ENCODE assay signal across 33 cellular contexts in the genomic region with DNA sequence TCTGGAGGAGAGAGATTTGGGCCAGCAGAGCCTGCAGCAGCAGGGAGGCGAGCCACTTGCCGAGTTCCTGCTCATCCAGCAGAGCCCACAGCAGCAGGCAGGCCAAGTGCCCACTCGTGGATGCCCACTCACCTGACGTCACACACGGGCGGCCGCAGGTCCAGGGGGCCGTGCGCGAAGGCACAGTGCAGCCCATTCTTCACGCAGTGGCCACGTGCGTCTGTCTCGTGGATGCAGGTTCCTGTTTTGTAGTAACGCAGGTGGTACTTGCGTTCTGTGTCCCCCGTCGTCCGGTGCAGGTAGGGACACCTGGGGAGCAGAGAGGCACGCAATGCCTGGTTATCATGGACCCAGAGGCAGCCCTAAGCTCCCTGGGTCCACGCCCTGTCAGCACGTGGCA. TPM values are rescaled to one million over a fixed set of nuclear protein-coding genes. Genes with fewer than 3 reads are reported as not detected.
"Had no signal": no experiment of that assay in that cellular context is flagged by ENCODE, and none has a peak within 500 bp of the region (broad histone marks: within the 10 kb centered on the region; RNA-seq: fewer than 3 reads in every experiment).

No MANE protein-coding gene starts in this region.

- H3K27me3 Mint-ChIP-seq: activated CD4-positive, alpha-beta memory T cell treated with anti-CD3 and anti-CD28 coated beads for 36 hours; activated CD4-positive, alpha-beta T cell treated with anti-CD3 and anti-CD28 coated beads for 36 hours; activated CD4-positive, alpha-beta T cell treated with anti-CD3 and anti-CD28 coated beads, Interleukin-2, amount 10 ng/mL, durations not matched to agents 24 days and 14 days; activated CD8-positive, alpha-beta memory T cell treated with anti-CD3 and anti-CD28 coated beads, Interleukin-2, amount 10 ng/mL, durations not matched to agents 7 days and 5 days; activated naive CD4-positive, alpha-beta T cell treated with anti-CD3 and anti-CD28 coated beads, Interleukin-2, amount 50 U/mL, for 24 hours; activated naive CD8-positive, alpha-beta T cell treated with anti-CD3 and anti-CD28 coated beads for 36 hours; activated naive CD8-positive, alpha-beta T cell treated with anti-CD3 and anti-CD28 coated beads, Interleukin-2, amount 50 U/mL, for 24 hours; effector memory CD8-positive, alpha-beta T cell had no signal

- H3K27ac ChIP-seq: adrenal gland, body of pancreas, esophagus muscularis mucosa, foreskin keratinocyte, gastrocnemius medialis, heart right ventricle had no signal

- H3K27me3 ChIP-seq: adrenal gland, body of pancreas, esophagus muscularis mucosa, foreskin keratinocyte, gastrocnemius medialis, heart right ventricle had no signal

- H3K4me3 ChIP-seq: adrenal gland, body of pancreas, esophagus muscularis mucosa, gastrocnemius medialis, heart right ventricle had no signal

- ATAC-seq: activated CD4-positive, alpha-beta T cell treated with anti-CD3 and anti-CD28 coated beads for 36 hours; activated CD8-positive, alpha-beta memory T cell treated with anti-CD3 and anti-CD28 coated beads, Interleukin-2, amount 10 ng/mL, durations not matched to agents 7 days and 5 days; activated CD8-positive, alpha-beta T cell treated with anti-CD3 and anti-CD28 coated beads, Interleukin-2, amount 10 ng/mL, durations not matched to agents 7 days and 5 days; activated naive CD8-positive, alpha-beta T cell treated with anti-CD3 and anti-CD28 coated beads, Interleukin-2, amount 50 U/mL, for 24 hours; body of pancreas; effector memory CD8-positive, alpha-beta T cell; foreskin keratinocyte; gastrocnemius medialis; heart right ventricle had no signal

- DNase-seq: activated CD4-positive, alpha-beta memory T cell treated with anti-CD3 and anti-CD28 coated beads for 36 hours; activated CD4-positive, alpha-beta T cell treated with anti-CD3 and anti-CD28 coated beads for 36 hours; activated CD4-positive, alpha-beta T cell treated with anti-CD3 and anti-CD28 coated beads, Interleukin-2, amount 10 ng/mL, durations not matched to agents 24 days and 14 days; activated CD4-positive, CD25-positive, alpha-beta regulatory T cell; activated CD4-positive, CD25-positive, alpha-beta regulatory T cell treated with anti-CD3 and anti-CD28 coated beads, Interleukin-2, amount 50 U/mL, for 72 hours; activated CD8-positive, alpha-beta memory T cell treated with anti-CD3 and anti-CD28 coated beads, Interleukin-2, amount 10 ng/mL, durations not matched to agents 7 days and 5 days; activated CD8-positive, alpha-beta memory T cell treated with anti-CD3 and anti-CD28 coated beads, Interleukin-2, amount 50 U/mL, for 4 hours; activated CD8-positive, alpha-beta T cell treated with anti-CD3 and anti-CD28 coated beads, Interleukin-2, amount 10 ng/mL, durations not matched to agents 7 days and 5 days; activated effector memory CD4-positive, alpha-beta T cell treated with anti-CD3 and anti-CD28 coated beads, Interleukin-2, amount 50 U/mL, for 16 hours; activated naive CD4-positive, alpha-beta T cell treated with anti-CD3 and anti-CD28 coated beads for 36 hours; activated naive CD8-positive, alpha-beta T cell treated with anti-CD3 and anti-CD28 coated beads for 36 hours; activated naive CD8-positive, alpha-beta T cell treated with anti-CD3 and anti-CD28 coated beads, Interleukin-2, amount 50 U/mL, for 24 hours; activated T-cell treated with anti-CD3 and anti-CD28 coated beads, Interleukin-2, amount 50 U/mL, for 1 hour; activated T-cell treated with anti-CD3 and anti-CD28 coated beads, Interleukin-2, amount 50 U/mL, for 48 hours; adrenal gland; amygdala; aorta; body of pancreas; caudate nucleus; cortex of kidney; dermis blood vessel endothelial cell; effector CD4-positive, alpha-beta T cell; effector memory CD8-positive, alpha-beta T cell; erythroblast; foreskin keratinocyte; gastrocnemius medialis; heart right ventricle; T-helper 2 cell had no signal

- H3K27ac Mint-ChIP-seq: activated CD4-positive, alpha-beta memory T cell treated with anti-CD3 and anti-CD28 coated beads for 36 hours; activated CD4-positive, alpha-beta T cell treated with anti-CD3 and anti-CD28 coated beads for 36 hours; activated CD4-positive, alpha-beta T cell treated with anti-CD3 and anti-CD28 coated beads, Interleukin-2, amount 10 ng/mL, durations not matched to agents 24 days and 14 days; activated CD8-positive, alpha-beta memory T cell treated with anti-CD3 and anti-CD28 coated beads, Interleukin-2, amount 10 ng/mL, durations not matched to agents 7 days and 5 days; activated CD8-positive, alpha-beta T cell treated with anti-CD3 and anti-CD28 coated beads, Interleukin-2, amount 10 ng/mL, durations not matched to agents 7 days and 5 days; activated naive CD4-positive, alpha-beta T cell treated with anti-CD3 and anti-CD28 coated beads for 36 hours; activated naive CD4-positive, alpha-beta T cell treated with anti-CD3 and anti-CD28 coated beads, Interleukin-2, amount 50 U/mL, for 24 hours; activated naive CD8-positive, alpha-beta T cell treated with anti-CD3 and anti-CD28 coated beads for 36 hours; activated naive CD8-positive, alpha-beta T cell treated with anti-CD3 and anti-CD28 coated beads, Interleukin-2, amount 50 U/mL, for 24 hours; activated T-helper 1 cell treated with anti-CD3 and anti-CD28 coated beads, Interleukin-12 subunit alpha, Interleukin-12 subunit beta, Interleukin-2, Interleukin-4 antibody, amounts not matched to agents 30 ng/mL and 10 ng/mL and 1 ng/mL, durations not matched to agents 14 hours and 24 hours and 36 hours; activated T-helper 2 cell treated with anti-CD3 and anti-CD28 coated beads, Interferon-gamma antibody, Interleukin-2, Interleukin-4, amounts not matched to agents 10 μg/mL and 5 μg/mL and 100 μg/mL, durations not matched to agents 14 hours and 24 hours and 36 hours; effector memory CD8-positive, alpha-beta T cell had no signal

- H3K9me3 ChIP-seq: adrenal gland, body of pancreas, esophagus muscularis mucosa, gastrocnemius medialis, heart right ventricle had no signal

- H3K36me3 Mint-ChIP-seq: activated naive CD8-positive, alpha-beta T cell treated with anti-CD3 and anti-CD28 coated beads for 36 hours had no signal

- H3K9me3 Mint-ChIP-seq: activated CD4-positive, alpha-beta memory T cell treated with anti-CD3 and anti-CD28 coated beads for 36 hours; activated CD4-positive, alpha-beta T cell treated with anti-CD3 and anti-CD28 coated beads, Interleukin-2, amount 10 ng/mL, durations not matched to agents 24 days and 14 days; activated naive CD4-positive, alpha-beta T cell treated with anti-CD3 and anti-CD28 coated beads for 36 hours; activated naive CD4-positive, alpha-beta T cell treated with anti-CD3 and anti-CD28 coated beads, Interleukin-2, amount 50 U/mL, for 24 hours; activated naive CD8-positive, alpha-beta T cell treated with anti-CD3 and anti-CD28 coated beads for 36 hours; activated naive CD8-positive, alpha-beta T cell treated with anti-CD3 and anti-CD28 coated beads, Interleukin-2, amount 50 U/mL, for 24 hours; activated T-helper 1 cell treated with anti-CD3 and anti-CD28 coated beads, Interleukin-12 subunit alpha, Interleukin-12 subunit beta, Interleukin-2, Interleukin-4 antibody, amounts not matched to agents 30 ng/mL and 10 ng/mL and 1 ng/mL, durations not matched to agents 14 hours and 24 hours and 36 hours; activated T-helper 2 cell treated with anti-CD3 and anti-CD28 coated beads, Interferon-gamma antibody, Interleukin-2, Interleukin-4, amounts not matched to agents 10 μg/mL and 5 μg/mL and 100 μg/mL, durations not matched to agents 14 hours and 24 hours and 36 hours; effector memory CD8-positive, alpha-beta T cell had no signal

- H3K4me1 ChIP-seq: foreskin keratinocyte had no signal

- H3K4me3 Mint-ChIP-seq: activated CD4-positive, alpha-beta memory T cell treated with anti-CD3 and anti-CD28 coated beads for 36 hours; activated CD4-positive, alpha-beta T cell treated with anti-CD3 and anti-CD28 coated beads for 36 hours; activated CD4-positive, alpha-beta T cell treated with anti-CD3 and anti-CD28 coated beads, Interleukin-2, amount 10 ng/mL, durations not matched to agents 24 days and 14 days; activated CD8-positive, alpha-beta memory T cell treated with anti-CD3 and anti-CD28 coated beads, Interleukin-2, amount 10 ng/mL, durations not matched to agents 7 days and 5 days; activated CD8-positive, alpha-beta T cell treated with anti-CD3 and anti-CD28 coated beads, Interleukin-2, amount 10 ng/mL, durations not matched to agents 7 days and 5 days; activated naive CD4-positive, alpha-beta T cell treated with anti-CD3 and anti-CD28 coated beads for 36 hours; activated naive CD4-positive, alpha-beta T cell treated with anti-CD3 and anti-CD28 coated beads, Interleukin-2, amount 50 U/mL, for 24 hours; activated naive CD8-positive, alpha-beta T cell treated with anti-CD3 and anti-CD28 coated beads for 36 hours; activated naive CD8-positive, alpha-beta T cell treated with anti-CD3 and anti-CD28 coated beads, Interleukin-2, amount 50 U/mL, for 24 hours; activated T-helper 1 cell treated with anti-CD3 and anti-CD28 coated beads, Interleukin-12 subunit alpha, Interleukin-12 subunit beta, Interleukin-2, Interleukin-4 antibody, amounts not matched to agents 30 ng/mL and 10 ng/mL and 1 ng/mL, durations not matched to agents 14 hours and 24 hours and 36 hours; effector memory CD8-positive, alpha-beta T cell had no signal

RNA-seq across cellular contexts. Expression of gene PERCC1, which starts 27.8 kb away (rescaled TPM):
- total RNA-seq: activated CD4-positive, alpha-beta memory T cell treated with anti-CD3 and anti-CD28 coated beads for 36 hours; activated CD4-positive, alpha-beta T cell treated with anti-CD3 and anti-CD28 coated beads for 36 hours; activated CD4-positive, alpha-beta T cell treated with anti-CD3 and anti-CD28 coated beads, Interleukin-2, amount 10 ng/mL, durations not matched to agents 24 days and 14 days; activated T-helper 1 cell treated with anti-CD3 and anti-CD28 coated beads, Interleukin-12 subunit alpha, Interleukin-12 subunit beta, Interleukin-2, Interleukin-4 antibody, amounts not matched to agents 30 ng/mL and 10 ng/mL and 1 ng/mL, durations not matched to agents 14 hours and 24 hours and 36 hours; activated T-helper 2 cell treated with anti-CD3 and anti-CD28 coated beads, Interferon-gamma antibody, Interleukin-2, Interleukin-4, amounts not matched to agents 10 μg/mL and 5 μg/mL and 100 μg/mL, durations not matched to agents 14 hours and 24 hours and 36 hours; aorta; body of pancreas; chondrocyte; dermis blood vessel endothelial cell; esophagus muscularis mucosa; foreskin keratinocyte; gastrocnemius medialis had no signal
- polyA plus RNA-seq: adrenal gland, aorta, foreskin keratinocyte had no signal
